Comparison of ENCODE assay signal across 27 cellular contexts in the genomic region with DNA sequence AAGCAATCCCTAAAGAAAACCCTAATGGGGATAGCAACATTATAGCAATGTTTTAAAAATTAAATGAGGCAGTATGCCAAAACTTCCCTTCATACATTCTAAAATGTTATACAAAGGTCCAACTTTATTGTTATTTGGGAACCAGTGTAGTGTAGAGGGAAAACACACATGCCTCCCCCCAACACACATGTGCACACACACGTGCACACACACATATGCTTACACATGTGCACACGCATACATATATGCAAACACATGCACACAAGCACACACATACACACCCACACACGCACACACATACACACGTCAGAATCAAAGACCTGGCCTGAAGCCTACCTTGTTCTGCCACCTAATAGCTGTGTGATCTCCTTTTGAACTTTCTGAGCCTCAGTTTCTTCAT.
"Had no signal": no experiment of that assay in that cellular context is flagged by ENCODE, and none has a peak within 500 bp of the region (broad histone marks: within the 10 kb centered on the region; RNA-seq: fewer than 3 reads in every experiment).

No MANE protein-coding gene starts in this region.

- FAIRE-seq: TTC549 had no signal

- H3K36me3 ChIP-seq: ascending aorta had no signal

- DNase-seq: activated B cell treated with CpG ODN at 0.5 μM for 24 hours; activated CD4-positive, alpha-beta memory T cell treated with anti-CD3 and anti-CD28 coated beads for 36 hours; activated CD4-positive, alpha-beta T cell treated with anti-CD3 and anti-CD28 coated beads for 4 hours; activated CD4-positive, alpha-beta T cell treated with anti-CD3 and anti-CD28 coated beads, Interleukin-2, amount 10 ng/mL, durations not matched to agents 24 days and 14 days; activated CD4-positive, alpha-beta T cell treated with anti-CD3 and anti-CD28 coated beads, Interleukin-2, amount 50 U/mL, for 1 hour; activated CD4-positive, alpha-beta T cell treated with anti-CD3 and anti-CD28 coated beads, Interleukin-2, amount 50 U/mL, for 4 hours; activated CD4-positive, CD25-positive, alpha-beta regulatory T cell treated with anti-CD3 and anti-CD28 coated beads, Interleukin-2, amount 50 U/mL, for 72 hours; activated CD8-positive, alpha-beta memory T cell treated with anti-CD3 and anti-CD28 coated beads, Interleukin-2, amount 50 U/mL, for 4 hours; activated CD8-positive, alpha-beta T cell treated with anti-CD3 and anti-CD28 coated beads for 36 hours; activated effector memory CD4-positive, alpha-beta T cell treated with Interleukin-2 at 50 U/mL for 16 hours; activated gamma-delta T cell; activated naive CD4-positive, alpha-beta T cell treated with anti-CD3 and anti-CD28 coated beads, Interleukin-2, amount 10 ng/mL, durations not matched to agents 7 days and 5 days; activated naive CD4-positive, alpha-beta T cell treated with Interleukin-2 at 50 U/mL for 16 hours; activated naive CD8-positive, alpha-beta T cell treated with anti-CD3 and anti-CD28 coated beads, Interleukin-2, amount 10 ng/mL, durations not matched to agents 7 days and 5 days; activated naive CD8-positive, alpha-beta T cell treated with anti-CD3 and anti-CD28 coated beads, Interleukin-2, amount 50 U/mL, for 24 hours; activated T-cell treated with anti-CD3 and anti-CD28 coated beads for 4 hours; activated T-cell treated with anti-CD3 and anti-CD28 coated beads, Interleukin-2, amount 50 U/mL, for 1 hour; activated T-cell treated with anti-CD3 and anti-CD28 coated beads, Interleukin-2, amount 50 U/mL, for 4 hours; activated T-cell treated with anti-CD3 and anti-CD28 coated beads, Interleukin-2, amount 50 U/mL, for 72 hours; amygdala; central memory CD4-positive, alpha-beta T cell; T-helper 1 cell; T-helper 2 cell; T-helper 9 cell had no signal

- H3K9me3 ChIP-seq: ascending aorta had no signal

- H3K4me1 ChIP-seq: ascending aorta had no signal

- H3K27me3 ChIP-seq: ascending aorta had no signal

- H3K27ac ChIP-seq: ascending aorta, VCaP had no signal

- H3K4me3 ChIP-seq: ascending aorta had no signal
